ENCODE assay signal across 24 cellular contexts in genomic region chr6:133980168-133980567, GRCh38.
"Had no signal": no experiment of that assay in that cellular context is flagged by ENCODE, and none has a peak within 500 bp of the region (broad histone marks: within the 10 kb centered on the region; RNA-seq: fewer than 3 reads in every experiment).

No MANE protein-coding gene starts in this region.

- H3K9ac ChIP-seq: parathyroid adenoma had no signal

- DNase-seq: dermis blood vessel endothelial cell; effector memory CD4-positive, alpha-beta T cell; esophagus squamous epithelium; hypothalamus; immature natural killer cell; mucosa of descending colon; naive B cell; right lobe of liver; small intestine; stimulated activated CD4-positive, alpha-beta T cell treated with anti-CD3 and anti-CD28 coated beads, Interleukin-15, amount 100 ng/mL, for 24 hours; stimulated activated CD4-positive, alpha-beta T cell treated with anti-CD3 and anti-CD28 coated beads, Interleukin-2, amount 100 ng/mL, for 48 hours; stimulated activated naive B cell treated with anti-CD40 and anti-IgM and Interleukin-4, amounts not matched to agents 10 μg/mL and 1 μg/mL and 100 μg/mL, for 72 hours; upper lobe of left lung had no signal

- H3K4me1 ChIP-seq: parathyroid adenoma had no signal

- H3K27me3 Mint-ChIP-seq: memory B cell; naive B cell; natural killer cell treated with Interleukin-12 subunit alpha and Interleukin-12 subunit beta and Interleukin-15 and Interleukin-18, amount 100 ng/mL, for 72 hours; progenitor cell of endocrine pancreas; stimulated activated naive B cell treated with anti-CD40 and anti-IgM and Interleukin-4, amounts not matched to agents 10 μg/mL and 1 μg/mL and 100 μg/mL, for 72 hours; stimulated activated naive CD8-positive, alpha-beta T cell treated with anti-CD3 and anti-CD28 coated beads, Interleukin-15, Interleukin-2, amounts not matched to agents 100 ng/mL and 50 ng/mL, for 24 hours had no signal

- ATAC-seq: mucosa of descending colon; natural killer cell treated with Interleukin-12 subunit alpha and Interleukin-12 subunit beta and Interleukin-15 and Interleukin-18, amount 100 ng/mL, for 72 hours; stimulated activated naive B cell treated with anti-CD40 and anti-IgM and Interleukin-4, amounts not matched to agents 10 μg/mL and 1 μg/mL and 100 μg/mL, for 72 hours had no signal

- H3K4me3 ChIP-seq: coronary artery, esophagus squamous epithelium, lung, mucosa of descending colon, right lobe of liver, thoracic aorta, tibial nerve, upper lobe of left lung had no signal

- H3K9me3 ChIP-seq: esophagus squamous epithelium, mucosa of descending colon, neutrophil, right lobe of liver, thoracic aorta, tibial nerve, upper lobe of left lung had no signal

- H3K27ac ChIP-seq: coronary artery, esophagus squamous epithelium, neutrophil, parathyroid adenoma, right lobe of liver, tibial nerve, upper lobe of left lung had no signal

- H3K4me3 Mint-ChIP-seq: immature natural killer cell; memory B cell; naive B cell; natural killer cell treated with Interleukin-12 subunit alpha and Interleukin-12 subunit beta and Interleukin-15 and Interleukin-18, amount 100 ng/mL, for 72 hours; neural crest cell; stimulated activated naive B cell treated with anti-CD40 and anti-IgM and Interleukin-4, amounts not matched to agents 10 μg/mL and 1 μg/mL and 100 μg/mL, for 72 hours; stimulated activated naive CD8-positive, alpha-beta T cell treated with anti-CD3 and anti-CD28 coated beads, Interleukin-15, Interleukin-2, amounts not matched to agents 100 ng/mL and 50 ng/mL, for 24 hours had no signal

- H3K9me3 Mint-ChIP-seq: immature natural killer cell; memory B cell; naive B cell; natural killer cell treated with Interleukin-12 subunit alpha and Interleukin-12 subunit beta and Interleukin-15 and Interleukin-18, amount 100 ng/mL, for 72 hours; neural crest cell; stimulated activated naive B cell treated with anti-CD40 and anti-IgM and Interleukin-4, amounts not matched to agents 10 μg/mL and 1 μg/mL and 100 μg/mL, for 72 hours; stimulated activated naive CD8-positive, alpha-beta T cell treated with anti-CD3 and anti-CD28 coated beads, Interleukin-15, Interleukin-2, amounts not matched to agents 100 ng/mL and 50 ng/mL, for 24 hours had no signal

- H3K27ac Mint-ChIP-seq: memory B cell; naive B cell; natural killer cell treated with Interleukin-12 subunit alpha and Interleukin-12 subunit beta and Interleukin-15 and Interleukin-18, amount 100 ng/mL, for 72 hours; progenitor cell of endocrine pancreas; stimulated activated naive B cell treated with anti-CD40 and anti-IgM and Interleukin-4, amounts not matched to agents 10 μg/mL and 1 μg/mL and 100 μg/mL, for 72 hours; stimulated activated naive CD8-positive, alpha-beta T cell treated with anti-CD3 and anti-CD28 coated beads, Interleukin-15, Interleukin-2, amounts not matched to agents 100 ng/mL and 50 ng/mL, for 24 hours had no signal

- H3K27me3 ChIP-seq: esophagus squamous epithelium, neutrophil, right lobe of liver, tibial nerve, upper lobe of left lung had no signal
